ENCODE assay signal across 30 cellular contexts in the genomic region with DNA sequence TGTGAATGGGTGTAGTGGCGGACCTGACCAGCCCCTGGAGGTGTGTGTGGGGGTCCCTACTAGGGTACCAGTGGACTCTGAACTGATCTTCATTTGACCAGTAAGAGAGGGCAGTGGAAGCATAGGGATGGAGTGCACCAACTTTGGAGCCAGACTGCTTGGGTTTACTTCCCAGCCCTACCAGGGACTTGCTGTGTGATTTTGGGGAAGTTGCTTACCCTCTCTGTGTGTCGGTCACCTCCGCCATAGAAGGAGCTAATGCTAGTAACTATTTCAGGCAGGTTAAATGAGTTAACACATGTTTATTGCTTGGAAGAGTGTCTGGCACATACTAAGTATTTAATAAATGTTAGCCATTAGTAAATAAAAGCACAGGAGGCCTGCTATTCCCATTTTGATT. TPM values are rescaled to one million over a fixed set of nuclear protein-coding genes. Genes with fewer than 3 reads are reported as not detected.
"Had no signal": no experiment of that assay in that cellular context is flagged by ENCODE, and none has a peak within 500 bp of the region (broad histone marks: within the 10 kb centered on the region; RNA-seq: fewer than 3 reads in every experiment).

No MANE protein-coding gene starts in this region.

- H3K9me3 ChIP-seq: neutrophil, ovary, psoas muscle, spleen, suprapubic skin, testis, tibial artery, transverse colon, upper lobe of right lung, uterus had no signal

- H3K36me3 ChIP-seq: neutrophil, ovary, spleen, suprapubic skin, tibial artery, transverse colon, upper lobe of right lung, uterus had no signal

- H3K4me3 ChIP-seq: ovary, psoas muscle, skin epidermis, smooth muscle cell, spleen, suprapubic skin, testis, tibial artery, transverse colon, upper lobe of right lung, uterus had no signal

- H3K4me2 ChIP-seq: smooth muscle cell had no signal

- DNase-seq: naive thymus-derived CD8-positive, alpha-beta T cell; nephron progenitor cell; ovary; posterior cingulate gyrus; right cardiac atrium; spleen; stimulated activated CD4-positive, alpha-beta T cell treated with anti-CD3 and anti-CD28 coated beads, Interleukin-12 subunit alpha, Interleukin-12 subunit beta, amount 100 ng/mL, for 4 hours; stimulated activated CD4-positive, alpha-beta T cell treated with anti-CD3 and anti-CD28 coated beads, Interleukin-1b, Interleukin-23, amount 100 ng/mL, for 48 hours; stimulated activated CD4-positive, alpha-beta T cell treated with anti-CD3 and anti-CD28 coated beads, Interleukin-4, amount 100 ng/mL, for 1 hour; stimulated activated CD4-positive, alpha-beta T cell treated with anti-CD3 and anti-CD28 coated beads, Interleukin-4, amount 100 ng/mL, for 4 hours; stimulated activated CD8-positive, alpha-beta memory T cell treated with anti-CD3 and anti-CD28 coated beads, Interleukin-4, amount 100 ng/mL, for 48 hours; stimulated activated naive CD4-positive, alpha-beta T cell; stimulated activated naive CD8-positive, alpha-beta T cell treated with anti-CD3 and anti-CD28 coated beads, Interleukin-15, amount 100 ng/mL, for 72 hours; stimulated activated naive CD8-positive, alpha-beta T cell treated with anti-CD3 and anti-CD28 coated beads, Interleukin-15, Interleukin-2, amounts not matched to agents 100 U/mL and 50 U/mL, for 24 hours; testis; tibial artery; transverse colon; upper lobe of right lung; uterus had no signal

- H3K27me3 ChIP-seq: ovary, testis, uterus had no signal

- ATAC-seq: naive thymus-derived CD8-positive, alpha-beta T cell; sciatic nerve; stimulated activated memory B cell treated with anti-CD40 and anti-IgM and Interleukin-4, amounts not matched to agents 10 μg/mL and 1 μg/mL and 100 μg/mL, for 72 hours; stimulated activated naive CD8-positive, alpha-beta T cell treated with anti-CD3 and anti-CD28 coated beads, Interleukin-15, Interleukin-2, amounts not matched to agents 100 U/mL and 50 U/mL, for 24 hours; upper lobe of right lung had no signal

- H3K79me2 ChIP-seq: parathyroid adenoma had no signal

- H3K9ac ChIP-seq: parathyroid adenoma had no signal

- H2AFZ ChIP-seq: parathyroid adenoma had no signal

- H3K27ac ChIP-seq: neutrophil, ovary, parathyroid adenoma, psoas muscle, skin epidermis, spleen, suprapubic skin, testis, tibial artery, transverse colon, upper lobe of right lung, uterus had no signal

- H3K4me1 ChIP-seq: parathyroid adenoma, psoas muscle, spleen, suprapubic skin, testis, tibial artery, transverse colon, upper lobe of right lung, uterus had no signal

RNA-seq across cellular contexts. Expression of gene ADCYAP1R1, which starts 6.6 kb away (rescaled TPM):
- total RNA-seq: naive thymus-derived CD8-positive, alpha-beta T cell; natural killer cell treated with Interleukin-12 subunit alpha and Interleukin-12 subunit beta and Interleukin-15 and Interleukin-18, amount 100 ng/mL, for 72 hours; progenitor cell of endocrine pancreas; renal cortical epithelial cell; smooth muscle cell had no signal
- polyA plus RNA-seq: naive thymus-derived CD8-positive, alpha-beta T cell; smooth muscle cell had no signal
